ENCODE assay signal across 10 cellular contexts in the genomic region with DNA sequence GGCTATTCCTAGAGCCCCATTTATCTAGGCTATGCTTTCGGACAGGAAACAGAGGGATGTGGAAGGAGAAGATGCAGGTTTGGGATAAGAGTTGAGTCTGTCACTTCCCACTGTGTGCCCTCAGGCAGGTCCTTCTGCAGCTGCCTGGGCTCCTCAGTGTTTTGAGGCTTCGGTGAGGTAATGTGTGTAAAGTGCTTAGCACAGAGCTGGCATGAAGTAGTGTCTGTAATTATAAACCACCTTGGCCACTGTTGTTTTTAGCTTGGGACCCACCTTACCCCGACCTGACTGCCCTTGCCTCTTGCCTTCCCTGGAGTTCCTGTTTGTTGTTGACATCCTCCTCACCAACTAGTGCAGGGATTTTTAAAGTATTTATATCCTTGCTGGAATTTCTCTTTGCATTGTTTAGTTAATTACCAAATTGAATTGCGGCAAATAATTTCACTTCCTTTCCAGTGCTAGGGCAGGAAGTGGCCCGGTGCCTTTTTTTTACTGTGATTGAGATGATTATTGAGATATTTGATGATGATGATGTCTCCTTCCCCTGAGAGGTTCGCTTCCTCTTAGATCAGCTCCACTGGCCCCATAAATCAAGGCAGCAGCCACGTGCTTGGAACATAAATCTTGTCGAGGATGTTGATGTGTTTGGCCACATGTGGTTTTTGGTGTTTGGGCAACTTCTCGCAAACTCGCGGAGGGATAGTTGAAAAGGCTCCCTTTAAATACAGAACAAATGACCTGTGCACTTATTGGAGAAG. TPM values are rescaled to one million over a fixed set of nuclear protein-coding genes. Genes with fewer than 3 reads are reported as not detected.
DNase-seq lines count a peak whose midpoint lies in the region; ATAC-seq and TF ChIP-seq lines count a peak whose summit lies in the region.
"Had no signal": no experiment of that assay in that cellular context is flagged by ENCODE, and none has a peak within 500 bp of the region (broad histone marks: within the 10 kb centered on the region; RNA-seq: fewer than 3 reads in every experiment).

No MANE protein-coding gene starts in this region.

- no peak for ATAC-seq in stimulated activated naive CD8-positive, alpha-beta T cell treated with anti-CD3 and anti-CD28 coated beads, Interleukin-15, Interleukin-2, amounts not matched to agents 100 U/mL and 50 U/mL, for 24 hours
- no peak for ATAC-seq in GM21367 (IDR thresholded peaks at IDR 0.05; ENCODE audit: unreplicated experiment)
- ATAC-seq: T-cell had no signal

- H3K27ac ChIP-seq in skin epidermis: peak overlapping the region in 15 of 21 experiments; percentile 8 to 78 (median 56)
- no peak overlapping the region for H3K27ac ChIP-seq in tibial nerve
- H3K27ac ChIP-seq: 22Rv1 had no signal

- H3K36me3 ChIP-seq in tibial nerve: no peaks in the 10 kb centered on the region

- peak in 1 of 2 donors; percentile 21 for TF ChIP-seq EP300 in tibial nerve (IDR thresholded peaks at IDR 0.05)

- WGBS in tibial nerve, 2 donors: 39 to 52% methylated on average over 11 of the region's 11 CpGs

- H3K4me3 ChIP-seq in fibroblast of villous mesenchyme (ENCODE audit: low read depth, low read length) (no peak overlapping the region), skin epidermis (no peak overlapping the region), tibial nerve (no peak overlapping the region)

- H3K27me3 ChIP-seq in tibial nerve: no peaks in the 10 kb centered on the region

- no peaks in the 10 kb centered on the region for H3K9me3 ChIP-seq in tibial nerve

- no peak for TF ChIP-seq POLR2A in tibial nerve (IDR thresholded peaks at IDR 0.05)

- TF ChIP-seq CTCF in fibroblast of villous mesenchyme (IDR thresholded peaks at IDR 0.05; ENCODE audit: insufficient read depth, low read depth, low read length): no peak
- no peak for TF ChIP-seq CTCF in tibial nerve (IDR thresholded peaks at IDR 0.05)

- H3K4me1 ChIP-seq in tibial nerve: peaks cover 0 to 11% (median 1%) of the 10 kb centered on the region in 4 donors

- DNase-seq in DMS 273 (lab: John Stamatoyannopoulos, UW; ENCODE audit: unreplicated experiment): peak; percentile 14
- DNase-seq in DMS 273 treated with DMSO at 0.1 percent for 48 hours (lab: John Stamatoyannopoulos, UW): no peak
- DNase-seq in NCI-H69 (lab: John Stamatoyannopoulos, UW): peak; percentile 91
- peak; percentile 41 for DNase-seq in fibroblast of villous mesenchyme (ENCODE audit: low read depth)
- no peak for DNase-seq in stimulated activated naive CD8-positive, alpha-beta T cell treated with anti-CD3 and anti-CD28 coated beads, Interleukin-15, Interleukin-2, amounts not matched to agents 100 U/mL and 50 U/mL, for 24 hours
- DNase-seq in tibial nerve (ENCODE audit: low spot score in 2 of 2): no peak
- DNase-seq: T-cell had no signal

RNA-seq across cellular contexts. Expression of a gene that starts 38.2 kb away (rescaled TPM):
- total RNA-seq in fibroblast of villous mesenchyme: 36.4 and 47.9 TPM in 2 replicates
- total RNA-seq in tibial nerve: 10 to 100 TPM; 35.2 to 56.4 (median 51.4) TPM

Comparison
In these comparisons a context has a peak if more than half of its experiments do, and no peak if none do; other contexts are left out.
1. DNase-seq: peak in DMS 273 (single experiment), NCI-H69 (single experiment) and fibroblast of villous mesenchyme (single experiment); none in DMS 273 treated with DMSO at 0.1 percent for 48 hours (single experiment), stimulated activated naive CD8-positive, alpha-beta T cell treated with anti-CD3 and anti-CD28 coated beads, Interleukin-15, Interleukin-2, amounts not matched to agents 100 U/mL and 50 U/mL, for 24 hours (single experiment) and tibial nerve (0 of 2).
2. H3K27ac ChIP-seq: peak in skin epidermis (15 of 21); none in tibial nerve (0 of 4).